29 cellular contexts compared by ENCODE assay signal in genomic region chr20:3678198-3678597, GRCh38. TPM values are rescaled to one million over a fixed set of nuclear protein-coding genes. Genes with fewer than 3 reads are reported as not detected.
DNase-seq lines count a peak whose midpoint lies in the region; ATAC-seq and TF ChIP-seq lines count a peak whose summit lies in the region.
"Had no signal": no experiment of that assay in that cellular context is flagged by ENCODE, and none has a peak within 500 bp of the region (broad histone marks: within the 10 kb centered on the region; RNA-seq: fewer than 3 reads in every experiment).

No MANE protein-coding gene starts in this region.

- H3K9me3 ChIP-seq in Peyer's patch = no peaks in the 10 kb centered on the region
- H3K9me3 ChIP-seq in esophagus squamous epithelium = no peaks in the 10 kb centered on the region
- no peaks in the 10 kb centered on the region for H3K9me3 ChIP-seq in neuronal stem cell (replicated peaks in 1 of 2; ENCODE audit: control insufficient read depth in 2 of 2, insufficient read depth in 1 of 2, low read depth in 1 of 2, low read length in 2 of 2)
- H3K9me3 ChIP-seq in thoracic aorta = no peaks in the 10 kb centered on the region
- H3K9me3 ChIP-seq: adrenal gland, right lobe of liver, SJCRH30 had no signal

- ATAC-seq in thoracic aorta (ENCODE audit: insufficient number of reproducible peaks, low FRiP score, low read depth) = no peak
- ATAC-seq in HG03354 (IDR thresholded peaks at IDR 0.05; ENCODE audit: poor library complexity, severe bottlenecking, unreplicated experiment) = no peak
- ATAC-seq: activated CD4-positive, CD25-positive, alpha-beta regulatory T cell treated with anti-CD3 and anti-CD28 coated beads, Interleukin-2, amount 50 U/mL, for 24 hours; GM12878; naive thymus-derived CD8-positive, alpha-beta T cell; Panc1; right lobe of liver; stimulated activated naive CD8-positive, alpha-beta T cell treated with anti-CD3 and anti-CD28 coated beads, Interleukin-15, Interleukin-2, amounts not matched to agents 100 U/mL and 50 U/mL, for 24 hours had no signal

- no peak overlapping the region for H4K91ac ChIP-seq in neuronal stem cell (ENCODE audit: low read depth, low read length, poor library complexity)

- no peak overlapping the region for H3K4me2 ChIP-seq in neuronal stem cell (ENCODE audit: insufficient read depth, low read length, poor library complexity, severe bottlenecking)

- TF ChIP-seq POLR2A in Peyer's patch (IDR thresholded peaks at IDR 0.05) (no peak), esophagus squamous epithelium (IDR thresholded peaks at IDR 0.05) (no peak)

- H3K9me3 Mint-ChIP-seq in activated T-helper 1 cell treated with anti-CD3 and anti-CD28 coated beads, Interleukin-12 subunit alpha, Interleukin-12 subunit beta, Interleukin-2, Interleukin-4 antibody, amounts not matched to agents 30 ng/mL and 10 ng/mL and 1 ng/mL, durations not matched to agents 14 hours and 24 hours and 36 hours = no peaks in the 10 kb centered on the region
- H3K9me3 Mint-ChIP-seq: activated CD4-positive, alpha-beta memory T cell treated with anti-CD3 and anti-CD28 coated beads for 36 hours; naive thymus-derived CD8-positive, alpha-beta T cell had no signal

- peak overlapping the region; percentile 71 for H2AFZ ChIP-seq in neuronal stem cell (ENCODE audit: low read length)
- H2AFZ ChIP-seq: parathyroid adenoma had no signal

- no peak overlapping the region for H3K27ac Mint-ChIP-seq in activated T-helper 1 cell treated with anti-CD3 and anti-CD28 coated beads, Interleukin-12 subunit alpha, Interleukin-12 subunit beta, Interleukin-2, Interleukin-4 antibody, amounts not matched to agents 30 ng/mL and 10 ng/mL and 1 ng/mL, durations not matched to agents 14 hours and 24 hours and 36 hours
- H3K27ac Mint-ChIP-seq: activated CD4-positive, alpha-beta memory T cell treated with anti-CD3 and anti-CD28 coated beads for 36 hours had no signal

- peaks cover 54% of the 10 kb centered on the region for H3K27me3 Mint-ChIP-seq in activated T-helper 1 cell treated with anti-CD3 and anti-CD28 coated beads, Interleukin-12 subunit alpha, Interleukin-12 subunit beta, Interleukin-2, Interleukin-4 antibody, amounts not matched to agents 30 ng/mL and 10 ng/mL and 1 ng/mL, durations not matched to agents 14 hours and 24 hours and 36 hours (ENCODE audit: insufficient read depth)

- H3K4me3 ChIP-seq in Peyer's patch (no peak overlapping the region), esophagus squamous epithelium (no peak overlapping the region), neuronal stem cell (ENCODE audit: low read length in 2 of 2) (no peak overlapping the region), thoracic aorta (no peak overlapping the region)
- H3K4me3 ChIP-seq: adrenal gland, GM12878, right lobe of liver, SJCRH30 had no signal

- no peak overlapping the region for H2AK5ac ChIP-seq in neuronal stem cell (ENCODE audit: low read depth, low read length)

- H2BK15ac ChIP-seq in neuronal stem cell (ENCODE audit: low read length) = peak overlapping the region; percentile 49

- no peak overlapping the region for H4K8ac ChIP-seq in neuronal stem cell (ENCODE audit: low read depth, low read length)

- H3K9ac ChIP-seq in neuronal stem cell (ENCODE audit: low read depth, low read length, poor library complexity) = no peak overlapping the region
- H3K9ac ChIP-seq: parathyroid adenoma had no signal

- H3K4me1 ChIP-seq in Peyer's patch = peaks cover 0 to 33% (median 0%) of the 10 kb centered on the region in 4 donors
- H3K4me1 ChIP-seq in esophagus squamous epithelium = peaks cover 15 to 61% (median 30%) of the 10 kb centered on the region in 3 donors
- H3K4me1 ChIP-seq in neuronal stem cell (ENCODE audit: control insufficient read depth in 2 of 2, insufficient read depth in 1 of 2, low read depth in 1 of 2, low read length in 2 of 2) = peaks cover 5 to 16% of the 10 kb centered on the region in 2 donors
- H3K4me1 ChIP-seq in thoracic aorta (ENCODE audit: control insufficient read depth in 1 of 2, low read depth in 2 of 2) = peaks cover 20 to 47% of the 10 kb centered on the region in 2 donors
- H3K4me1 ChIP-seq: parathyroid adenoma had no signal

- no peak overlapping the region for H3K23ac ChIP-seq in neuronal stem cell (ENCODE audit: low read depth, low read length, poor library complexity)

- peak overlapping the region in 3 of 4 donors; percentile 43 to 84 (median 64) for H3K27ac ChIP-seq in Peyer's patch
- peak overlapping the region; percentile 24 to 91 (median 84) for H3K27ac ChIP-seq in esophagus squamous epithelium
- H3K27ac ChIP-seq in neuronal stem cell (replicated peaks; ENCODE audit: low read length) = no peak overlapping the region
- peak overlapping the region; percentile 94 to 96 for H3K27ac ChIP-seq in thoracic aorta
- H3K27ac ChIP-seq: C4-2B, parathyroid adenoma, right lobe of liver, SJCRH30 had no signal

- TF ChIP-seq CTCF in Peyer's patch (IDR thresholded peaks at IDR 0.05) = no peak
- no peak for TF ChIP-seq CTCF in esophagus squamous epithelium (IDR thresholded peaks at IDR 0.05)
- no peak for TF ChIP-seq CTCF in thoracic aorta (IDR thresholded peaks at IDR 0.05)

- H2BK5ac ChIP-seq in neuronal stem cell (ENCODE audit: low read length) = no peak overlapping the region

- no peak overlapping the region for H3K14ac ChIP-seq in neuronal stem cell (ENCODE audit: low read length)

- no peak overlapping the region for H2BK120ac ChIP-seq in neuronal stem cell (ENCODE audit: low read depth, low read length)

- H3K79me1 ChIP-seq in neuronal stem cell (ENCODE audit: low read depth, low read length) = peaks cover 3% of the 10 kb centered on the region

- no peak overlapping the region for H3K4ac ChIP-seq in neuronal stem cell (ENCODE audit: low read length)

- H3K18ac ChIP-seq in neuronal stem cell (ENCODE audit: low read length) = no peak overlapping the region

- H3K27me3 ChIP-seq in Peyer's patch (no peaks in the 10 kb centered on the region), esophagus squamous epithelium (peaks cover 0 to 94% (median 8%) of the 10 kb centered on the region in 4 donors), neuronal stem cell (ENCODE audit: control insufficient read depth in 3 of 3, insufficient read depth in 3 of 3, low read depth in 1 of 3, low read length in 3 of 3) (peaks cover under 1 to 84% (median 33%) of the 10 kb centered on the region in 3 experiments), thoracic aorta (replicated peaks; ENCODE audit: insufficient read depth) (no peaks in the 10 kb centered on the region)
- H3K27me3 ChIP-seq: SJCRH30 had no signal

- H3K36me3 Mint-ChIP-seq in activated T-helper 1 cell treated with anti-CD3 and anti-CD28 coated beads, Interleukin-12 subunit alpha, Interleukin-12 subunit beta, Interleukin-2, Interleukin-4 antibody, amounts not matched to agents 30 ng/mL and 10 ng/mL and 1 ng/mL, durations not matched to agents 14 hours and 24 hours and 36 hours (ENCODE audit: low read depth) = no peaks in the 10 kb centered on the region
- H3K36me3 Mint-ChIP-seq: activated CD4-positive, alpha-beta memory T cell treated with anti-CD3 and anti-CD28 coated beads for 36 hours; naive thymus-derived CD8-positive, alpha-beta T cell had no signal

- WGBS in esophagus squamous epithelium, 2 donors = 80 to 100% methylated on average over 1 of the region's 2 CpGs
- no CpG with 5 or more reads among the region's 2 CpGs for whole genome bisulfite sequencing in neuronal stem cell (ENCODE audit: extremely low coverage in 2 of 2, insufficient read length in 2 of 2, insufficient replicate concordance in 1 of 2), 2 donors

- DNase-seq in Peyer's patch = no peak
- DNase-seq in esophagus squamous epithelium (lab: John Stamatoyannopoulos, UW) = no peak
- DNase-seq in neuronal stem cell (ENCODE audit: low spot score) = no peak
- no peak for DNase-seq in thoracic aorta (ENCODE audit: low spot score)
- no peak for DNase-seq in activated T-helper 1 cell treated with anti-CD3 and anti-CD28 coated beads, Interleukin-12 subunit alpha, Interleukin-12 subunit beta, Interleukin-2, Interleukin-4 antibody, amounts not matched to agents 30 ng/mL and 10 ng/mL and 1 ng/mL, durations not matched to agents 14 hours and 24 hours and 36 hours (ENCODE audit: low spot score)
- no peak for DNase-seq in OCI-M1 (lab: John Stamatoyannopoulos, UW)
- DNase-seq in activated naive CD4-positive, alpha-beta T cell treated with Interleukin-2 at 50 U/mL for 16 hours = no peak
- DNase-seq: activated CD4-positive, alpha-beta memory T cell treated with anti-CD3 and anti-CD28 coated beads for 36 hours; activated effector memory CD4-positive, alpha-beta T cell treated with anti-CD3 and anti-CD28 coated beads, Interleukin-2, amount 50 U/mL, for 16 hours; adrenal gland; cortex of kidney; mesendoderm; MV-4-11; naive thymus-derived CD8-positive, alpha-beta T cell; NCI-H1694 treated with DMSO at 0.1 percent for 48 hours; NCI-H2171 treated with DMSO at 0.1 percent for 48 hours; NCI-H524; NK-92 treated with Interleukin-12 subunit alpha and Interleukin-12 subunit beta, amount 100 ng/mL, for 24 hours; right lobe of liver; SJCRH30; stimulated activated naive CD8-positive, alpha-beta T cell treated with anti-CD3 and anti-CD28 coated beads, Interleukin-15, Interleukin-2, amounts not matched to agents 100 U/mL and 50 U/mL, for 24 hours; T-helper 1 cell had no signal

- H2BK12ac ChIP-seq in neuronal stem cell (ENCODE audit: low read length) = no peak overlapping the region

- H3K4me1 Mint-ChIP-seq in activated T-helper 1 cell treated with anti-CD3 and anti-CD28 coated beads, Interleukin-12 subunit alpha, Interleukin-12 subunit beta, Interleukin-2, Interleukin-4 antibody, amounts not matched to agents 30 ng/mL and 10 ng/mL and 1 ng/mL, durations not matched to agents 14 hours and 24 hours and 36 hours (ENCODE audit: low read depth) = peaks cover 5% of the 10 kb centered on the region

- H3K36me3 ChIP-seq in Peyer's patch = no peaks in the 10 kb centered on the region
- peaks cover 0 to 8% (median 0%) of the 10 kb centered on the region in 3 donors for H3K36me3 ChIP-seq in esophagus squamous epithelium
- H3K36me3 ChIP-seq in neuronal stem cell (replicated peaks in 1 of 2; ENCODE audit: control insufficient read depth in 2 of 2, insufficient read depth in 2 of 2, low read length in 2 of 2) = no peaks in the 10 kb centered on the region
- peaks cover 23% of the 10 kb centered on the region for H3K36me3 ChIP-seq in thoracic aorta
- H3K36me3 ChIP-seq: adrenal gland, right lobe of liver, SJCRH30 had no signal

- intact Hi-C loops in esophagus squamous epithelium (cut with DNase I) = loop anchor here (5.0 to 10.0 kb wide), 2 partner anchors 34 to 407 kb away; partner anchors contain the start of gene SIGLEC1
- intact Hi-C loops in activated T-helper 1 cell treated with anti-CD3 and anti-CD28 coated beads, Interleukin-12 subunit alpha, Interleukin-12 subunit beta, Interleukin-2, Interleukin-4 antibody, amounts not matched to agents 30 ng/mL and 10 ng/mL and 1 ng/mL, durations not matched to agents 14 hours and 24 hours and 36 hours (cut with micrococcal nuclease) = loop anchor here (5.0 kb wide), 2 partner anchors 69 to 409 kb away; no protein-coding TSS in a partner anchor

- no peak overlapping the region for H3K4me3 Mint-ChIP-seq in activated T-helper 1 cell treated with anti-CD3 and anti-CD28 coated beads, Interleukin-12 subunit alpha, Interleukin-12 subunit beta, Interleukin-2, Interleukin-4 antibody, amounts not matched to agents 30 ng/mL and 10 ng/mL and 1 ng/mL, durations not matched to agents 14 hours and 24 hours and 36 hours
- H3K4me3 Mint-ChIP-seq: activated CD4-positive, alpha-beta memory T cell treated with anti-CD3 and anti-CD28 coated beads for 36 hours; naive thymus-derived CD8-positive, alpha-beta T cell had no signal

RNA-seq across cellular contexts. Expression of gene ADAM33, which starts 3.6 kb away (rescaled TPM):
- total RNA-seq in Peyer's patch = 100 to 1,000 TPM in 1 of 4 donors, 10 to 100 TPM in 2, 1 to 10 TPM in 1; 5.6 to 175 (median 23.3) TPM
- 10 to 100 TPM in 1 of 4 donors, 1 to 10 TPM in 3; 2.4 to 27.7 (median 6.4) TPM for total RNA-seq in esophagus squamous epithelium
- polyA plus RNA-seq in neuronal stem cell (2013, experiment 1 of 2) = 5.2 TPM
- 5.3 TPM for polyA plus RNA-seq in neuronal stem cell (2013, experiment 2 of 2)
- total RNA-seq in thoracic aorta = 100 to 1,000 TPM; 113 to 177 TPM
- total RNA-seq in activated T-helper 1 cell treated with anti-CD3 and anti-CD28 coated beads, Interleukin-12 subunit alpha, Interleukin-12 subunit beta, Interleukin-2, Interleukin-4 antibody, amounts not matched to agents 30 ng/mL and 10 ng/mL and 1 ng/mL, durations not matched to agents 14 hours and 24 hours and 36 hours = not detected in 2 replicates
- total RNA-seq: activated CD4-positive, alpha-beta memory T cell treated with anti-CD3 and anti-CD28 coated beads for 36 hours; GM12878; naive thymus-derived CD8-positive, alpha-beta T cell; SJCRH30 had no signal
- polyA plus RNA-seq: GM12878; naive thymus-derived CD8-positive, alpha-beta T cell had no signal

RNA-seq across cellular contexts. Expression of gene GFRA4, which starts 15.0 kb away (rescaled TPM):
- total RNA-seq in Peyer's patch (not detected), esophagus squamous epithelium (not detected), thoracic aorta (not detected)
- polyA plus RNA-seq in neuronal stem cell (2013, experiment 1 of 2) = not detected
- not detected for polyA plus RNA-seq in neuronal stem cell (2013, experiment 2 of 2)
- total RNA-seq in activated T-helper 1 cell treated with anti-CD3 and anti-CD28 coated beads, Interleukin-12 subunit alpha, Interleukin-12 subunit beta, Interleukin-2, Interleukin-4 antibody, amounts not matched to agents 30 ng/mL and 10 ng/mL and 1 ng/mL, durations not matched to agents 14 hours and 24 hours and 36 hours = not detected in 2 replicates
- total RNA-seq: activated CD4-positive, alpha-beta memory T cell treated with anti-CD3 and anti-CD28 coated beads for 36 hours; adrenal gland; bronchial epithelial cell; GM12878; naive thymus-derived CD8-positive, alpha-beta T cell; right lobe of liver; SJCRH30 had no signal
- polyA plus RNA-seq: adrenal gland; naive thymus-derived CD8-positive, alpha-beta T cell had no signal

RNA-seq across cellular contexts. Expression of gene SIGLEC1, which starts 34.2 kb away (rescaled TPM):
- total RNA-seq in Peyer's patch (10 to 100 TPM in 2 of 4 donors, 1 to 10 TPM in 2; 2.3 to 10.7 (median 7.8) TPM), esophagus squamous epithelium (1 to 10 TPM in 2 of 4 donors, under 1 TPM in 2; 0.11 to 6.9 (median 1.8) TPM), thoracic aorta (10 to 100 TPM; 12.2 to 45.5 TPM)
- 0.01 TPM for polyA plus RNA-seq in neuronal stem cell (2013, experiment 1 of 2)
- 0.01 TPM for polyA plus RNA-seq in neuronal stem cell (2013, experiment 2 of 2)
- total RNA-seq in activated T-helper 1 cell treated with anti-CD3 and anti-CD28 coated beads, Interleukin-12 subunit alpha, Interleukin-12 subunit beta, Interleukin-2, Interleukin-4 antibody, amounts not matched to agents 30 ng/mL and 10 ng/mL and 1 ng/mL, durations not matched to agents 14 hours and 24 hours and 36 hours = not detected in 2 replicates
- total RNA-seq: bronchial epithelial cell had no signal
- polyA plus RNA-seq: GM12878; naive thymus-derived CD8-positive, alpha-beta T cell had no signal

RNA-seq across cellular contexts. Expression of gene HSPA12B, which starts 54.3 kb away (rescaled TPM):
- 1 to 10 TPM; 1.2 to 4.3 (median 2.3) TPM for total RNA-seq in Peyer's patch
- 1 to 10 TPM in 2 of 4 donors, under 1 TPM in 2; 0.64 to 4.6 (median 1.8) TPM for total RNA-seq in esophagus squamous epithelium
- 0.39 TPM for polyA plus RNA-seq in neuronal stem cell (2013, experiment 1 of 2)
- polyA plus RNA-seq in neuronal stem cell (2013, experiment 2 of 2) = 0.47 TPM
- 1 to 10 TPM; 4.6 to 6.5 TPM for total RNA-seq in thoracic aorta
- not detected in 2 replicates for total RNA-seq in activated T-helper 1 cell treated with anti-CD3 and anti-CD28 coated beads, Interleukin-12 subunit alpha, Interleukin-12 subunit beta, Interleukin-2, Interleukin-4 antibody, amounts not matched to agents 30 ng/mL and 10 ng/mL and 1 ng/mL, durations not matched to agents 14 hours and 24 hours and 36 hours
- total RNA-seq: activated CD4-positive, alpha-beta memory T cell treated with anti-CD3 and anti-CD28 coated beads for 36 hours; bronchial epithelial cell; GM12878; naive thymus-derived CD8-positive, alpha-beta T cell; SJCRH30 had no signal
